ENCODE assay signal across 24 cellular contexts in genomic region chr16:88305176-88305575, GRCh38.
DNase-seq lines count a peak whose midpoint lies in the region; ATAC-seq, FAIRE-seq and TF ChIP-seq lines count a peak whose summit lies in the region.
"Had no signal": no experiment of that assay in that cellular context is flagged by ENCODE, and none has a peak within 500 bp of the region (broad histone marks: within the 10 kb centered on the region; RNA-seq: fewer than 3 reads in every experiment).

No MANE protein-coding gene starts in this region.

- H3K23ac ChIP-seq in trophoblast cell (ENCODE audit: low read length): no peak overlapping the region

- peak overlapping the region; percentile 81 for H3K27ac ChIP-seq in RWPE2 (ENCODE audit: poor library complexity, severe bottlenecking)
- peak overlapping the region; percentile 95 for H3K27ac ChIP-seq in fibroblast of lung (ENCODE audit: insufficient read depth, low read length)
- no peak overlapping the region for H3K27ac ChIP-seq in trophoblast cell (ENCODE audit: low read depth, low read length)
- no peak overlapping the region for H3K27ac ChIP-seq in testis
- H3K27ac ChIP-seq: lower lobe of right lung, neutrophil, psoas muscle had no signal

- no peak overlapping the region for H4K8ac ChIP-seq in trophoblast cell (ENCODE audit: low read depth, low read length)

- peaks cover 6% of the 10 kb centered on the region for H3K79me1 ChIP-seq in trophoblast cell (ENCODE audit: low read length)

- no peak overlapping the region for H2AK5ac ChIP-seq in trophoblast cell (ENCODE audit: low read length)

- H3K36me3 ChIP-seq in RWPE2 (ENCODE audit: low read depth) (no peaks in the 10 kb centered on the region), fibroblast of lung (ENCODE audit: control insufficient read depth, insufficient read depth, low read length) (no peaks in the 10 kb centered on the region), trophoblast cell (ENCODE audit: control insufficient read depth in 1 of 2, insufficient read depth in 2 of 2, low read length in 2 of 2) (no peaks in the 10 kb centered on the region), testis (ENCODE audit: low read depth, missing control alignments) (no peaks in the 10 kb centered on the region)
- H3K36me3 ChIP-seq: esophagus squamous epithelium, lower lobe of right lung, neutrophil had no signal

- TF ChIP-seq CTCF in RWPE2 (IDR thresholded peaks at IDR 0.05; ENCODE audit: poor library complexity, severe bottlenecking) (no peak), fibroblast of lung (conservative IDR thresholded peaks at IDR 0.05 in 1 of 2, IDR thresholded peaks at IDR 0.05 in 1 of 2; ENCODE audit: low read depth in 1 of 2, low read length in 2 of 2) (no peak), testis (IDR thresholded peaks at IDR 0.05) (no peak)

- TF ChIP-seq POLR2A in GM12891 (IDR thresholded peaks at IDR 0.05; ENCODE audit: low read depth, low read length): no peak
- no peak for TF ChIP-seq POLR2A in testis (IDR thresholded peaks at IDR 0.05)

- DNase-seq in GM12891 (ENCODE audit: insufficient read length, low spot score) (no peak), RWPE2 (ENCODE audit: low spot score) (no peak), fibroblast of lung (ENCODE audit: low read depth in 2 of 2) (no peak), trophoblast cell (no peak), NCI-H446 (lab: John Stamatoyannopoulos, UW) (no peak), testis (no peak)
- DNase-seq: activated CD4-positive, CD25-positive, alpha-beta regulatory T cell treated with anti-CD3 and anti-CD28 coated beads, Interleukin-2, amount 50 U/mL, for 72 hours; activated CD8-positive, alpha-beta T cell treated with anti-CD3 and anti-CD28 coated beads, Interleukin-2, amount 10 ng/mL, durations not matched to agents 7 days and 5 days; activated effector memory CD4-positive, alpha-beta T cell treated with Interleukin-2 at 50 U/mL for 16 hours; activated T-cell treated with anti-CD3 and anti-CD28 coated beads for 4 hours; CD4-positive, CD25-positive, alpha-beta regulatory T cell; effector CD4-positive, alpha-beta T cell; esophagus squamous epithelium; islet precursor cell; lower lobe of right lung; NCI-H1105 treated with DMSO at 0.1 percent for 48 hours; NCI-H2029 treated with DMSO at 0.1 percent for 48 hours; OCI-M1; SIG-M5; T-cell had no signal

- no peaks in the 10 kb centered on the region for H4K20me1 ChIP-seq in fibroblast of lung (ENCODE audit: control insufficient read depth, extremely low read depth, insufficient read depth, low read length)

- H3K4me2 ChIP-seq in fibroblast of lung (ENCODE audit: extremely low read depth, insufficient read depth, low read length) (peak overlapping the region; percentile 70), trophoblast cell (ENCODE audit: low read length) (no peak overlapping the region)

- peaks cover 23% of the 10 kb centered on the region for H3K4me1 ChIP-seq in RWPE2 (ENCODE audit: insufficient read depth, poor library complexity, severe bottlenecking)
- H3K4me1 ChIP-seq in fibroblast of lung (ENCODE audit: control insufficient read depth, extremely low read depth, insufficient read depth, low read length): peaks cover 40% of the 10 kb centered on the region
- peaks cover 22 to 28% of the 10 kb centered on the region in 2 experiments for H3K4me1 ChIP-seq in trophoblast cell (ENCODE audit: control insufficient read depth in 1 of 2, insufficient read depth in 2 of 2, low read length in 2 of 2)
- peaks cover 38% of the 10 kb centered on the region for H3K4me1 ChIP-seq in testis

- FAIRE-seq in GM12891 (lab: Jason Lieb, UNC): peak; percentile 76
- FAIRE-seq: TTC549 had no signal

- H4K91ac ChIP-seq in trophoblast cell (ENCODE audit: low read depth, low read length): no peak overlapping the region

- no peak overlapping the region for H2BK5ac ChIP-seq in trophoblast cell (ENCODE audit: low read depth, low read length, poor library complexity)

- H3K18ac ChIP-seq in trophoblast cell (ENCODE audit: low read length): no peak overlapping the region

- no peak overlapping the region for H4K12ac ChIP-seq in trophoblast cell (ENCODE audit: low read depth, low read length)

- no peaks in the 10 kb centered on the region for H3K9me3 ChIP-seq in RWPE2 (ENCODE audit: severe bottlenecking)
- no peaks in the 10 kb centered on the region for H3K9me3 ChIP-seq in fibroblast of lung (ENCODE audit: control insufficient read depth, insufficient read depth, low read depth, low read length)
- H3K9me3 ChIP-seq in trophoblast cell (ENCODE audit: insufficient read depth, low read depth, low read length): peaks cover 10% of the 10 kb centered on the region
- H3K9me3 ChIP-seq in testis: no peaks in the 10 kb centered on the region
- H3K9me3 ChIP-seq: esophagus squamous epithelium, lower lobe of right lung, neutrophil had no signal

- H3K4me3 ChIP-seq in RWPE2 (ENCODE audit: severe bottlenecking): no peak overlapping the region
- no peak overlapping the region for H3K4me3 ChIP-seq in fibroblast of lung (replicated peaks in 1 of 4; ENCODE audit: control extremely low read depth in 1 of 4, insufficient read depth in 1 of 4, low read depth in 3 of 4, low read length in 4 of 4)
- peak overlapping the region; percentile 45 for H3K4me3 ChIP-seq in trophoblast cell (ENCODE audit: low read depth, low read length)
- no peak overlapping the region for H3K4me3 ChIP-seq in testis
- H3K4me3 ChIP-seq: esophagus squamous epithelium, lower lobe of right lung, psoas muscle had no signal

- H3K9ac ChIP-seq in fibroblast of lung (ENCODE audit: insufficient read depth, low read length): no peak overlapping the region
- no peak overlapping the region for H3K9ac ChIP-seq in trophoblast cell (ENCODE audit: low read length)

- ATAC-seq in RWPE2 (ENCODE audit: low read depth) (no peak), HG03342 (IDR thresholded peaks at IDR 0.05; ENCODE audit: unreplicated experiment) (no peak)
- ATAC-seq: activated CD8-positive, alpha-beta T cell treated with anti-CD3 and anti-CD28 coated beads, Interleukin-2, amount 10 ng/mL, durations not matched to agents 7 days and 5 days; T-cell had no signal

- no CpG with 5 or more reads among the region's 14 CpGs for WGBS in trophoblast cell (ENCODE audit: extremely low coverage, insufficient coverage, insufficient read length)
- 76 to 87% methylated on average over 14 of the region's 14 CpGs for WGBS in testis, 2 donors

- no peak overlapping the region for H3K14ac ChIP-seq in trophoblast cell (ENCODE audit: low read length)

- H3K79me2 ChIP-seq in fibroblast of lung (ENCODE audit: control insufficient read depth, insufficient read depth, low read length): no peaks in the 10 kb centered on the region
- H3K79me2 ChIP-seq in trophoblast cell (ENCODE audit: control insufficient read depth, insufficient read depth, low read length, poor library complexity): no peaks in the 10 kb centered on the region

- no peak overlapping the region for H3K4ac ChIP-seq in trophoblast cell (ENCODE audit: low read depth, low read length)

- H2AFZ ChIP-seq in fibroblast of lung (ENCODE audit: low read length): no peak overlapping the region
- no peak overlapping the region for H2AFZ ChIP-seq in trophoblast cell (ENCODE audit: insufficient read depth, low read length, poor library complexity)

- H2BK120ac ChIP-seq in trophoblast cell (ENCODE audit: insufficient read depth, low read length, poor library complexity): no peak overlapping the region

- H3K27me3 ChIP-seq in RWPE2 (ENCODE audit: insufficient read depth, poor library complexity, severe bottlenecking) (no peaks in the 10 kb centered on the region), fibroblast of lung (ENCODE audit: control insufficient read depth, insufficient read depth, low read length) (no peaks in the 10 kb centered on the region), trophoblast cell (ENCODE audit: insufficient read depth, low read length) (no peaks in the 10 kb centered on the region), testis (no peaks in the 10 kb centered on the region)

- intact Hi-C loops in testis (cut with DNase I; ENCODE audit: low total_unique reads): no loop called here

- H2BK12ac ChIP-seq in trophoblast cell (ENCODE audit: low read length): no peak overlapping the region

TF ChIP-seq in GM12891, 5 proteins besides CTCF, POLR2A, EP300 and RAD21:
- TF ChIP-seq TAF1 (IDR thresholded peaks at IDR 0.05; ENCODE audit: low read depth, low read length) (no peak), SPI1 (IDR thresholded peaks at IDR 0.05; ENCODE audit: low read depth, low read length) (no peak), PAX5 (IDR thresholded peaks at IDR 0.05; ENCODE audit: insufficient read depth, low read length, severe bottlenecking) (no peak), POLR2AphosphoS5 (IDR thresholded peaks at IDR 0.05; ENCODE audit: low read depth, low read length) (no peak), POU2F2 (IDR thresholded peaks at IDR 0.05; ENCODE audit: low read depth, low read length) (no peak)

Comparison
In these comparisons a context has a peak if more than half of its experiments do, and no peak if none do; other contexts are left out.
1. H3K27ac ChIP-seq: peak in RWPE2 (single experiment) and fibroblast of lung (single experiment); none in trophoblast cell (single experiment) and testis (0 of 2).